8 cellular contexts compared by ENCODE assay signal in genomic region chr16:67244387-67245188, GRCh38. TPM values are rescaled to one million over a fixed set of nuclear protein-coding genes. Genes with fewer than 3 reads are reported as not detected.
DNase-seq lines count a peak whose midpoint lies in the region; ATAC-seq, FAIRE-seq and TF ChIP-seq lines count a peak whose summit lies in the region.

No MANE protein-coding gene starts in this region.

- H3K9me3 ChIP-seq in pancreas = no peaks in the 10 kb centered on the region
- no peaks in the 10 kb centered on the region for H3K9me3 ChIP-seq in transverse colon

- in situ Hi-C loops in transverse colon (cut with MboI; ENCODE audit: low pct_ligation_motif_present in 1 of 4, low pct_unique_long_range_greater_than_20kb in 1 of 4, low sequenced_read_pairs in 3 of 4) = no loop called here

- H3K4me3 ChIP-seq in fibroblast of mammary gland (ENCODE audit: control insufficient read depth, low read depth, low read length) (peak overlapping the region; percentile 89), pancreas (peak overlapping the region in 1 of 4 donors; percentile 1), transverse colon (no peak overlapping the region)

- H3K36me3 ChIP-seq in pancreas = no peaks in the 10 kb centered on the region
- no peaks in the 10 kb centered on the region for H3K36me3 ChIP-seq in transverse colon

- TF ChIP-seq CTCF in GM12872 (IDR thresholded peaks at IDR 0.05; ENCODE audit: insufficient read depth, low read depth, low read length) (peak; percentile 13; the same call in 1 of the 3 replicates), fibroblast of mammary gland (conservative IDR thresholded peaks at IDR 0.05; ENCODE audit: control insufficient read depth, insufficient read depth, low read depth, low read length) (no peak), pancreas (IDR thresholded peaks at IDR 0.05) (no peak), transverse colon (IDR thresholded peaks at IDR 0.05) (no peak)

- ATAC-seq in HG02623 (IDR thresholded peaks at IDR 0.05; ENCODE audit: unreplicated experiment) (peak; percentile 40), pancreas (no peak)

- no peak for TF ChIP-seq EP300 in transverse colon (IDR thresholded peaks at IDR 0.05; ENCODE audit: low read depth)

- no peaks in the 10 kb centered on the region for H3K27me3 ChIP-seq in pancreas
- peaks cover 17% of the 10 kb centered on the region for H3K27me3 ChIP-seq in transverse colon

- no peak for TF ChIP-seq POLR2A in transverse colon (IDR thresholded peaks at IDR 0.05)

- intact Hi-C loops in pancreas (cut with DNase I) = no loop called here
- intact Hi-C loops in transverse colon (cut with DNase I; ENCODE audit: low total_unique reads) = no loop called here

- peaks cover 0 to 30% (median 11%) of the 10 kb centered on the region in 3 donors for H3K4me1 ChIP-seq in pancreas
- peaks cover 43 to 76% (median 69%) of the 10 kb centered on the region in 4 donors for H3K4me1 ChIP-seq in transverse colon

- no peak for FAIRE-seq in pancreas (lab: Jason Lieb, UNC)

- DNase-seq in NOMO-1 (lab: John Stamatoyannopoulos, UW; ENCODE audit: unreplicated experiment in 2 of 2) (peak; percentile 95 to 98), activated T-cell treated with anti-CD3 and anti-CD28 coated beads for 1 hour (ENCODE audit: low read depth) (peak; percentile 61), fibroblast of mammary gland (ENCODE audit: low read depth) (peak; percentile 94), pancreas (peak in 4 of 6 donors; percentile 38 to 65 (median 52)), transverse colon (peak; percentile 76), NCI-H748 treated with DMSO at 0.1 percent for 48 hours (lab: John Stamatoyannopoulos, UW) (no peak)

- WGBS in pancreas, 2 donors = 55 to 76% methylated on average over 5 of the region's 5 CpGs
- WGBS in transverse colon (ENCODE audit: low coverage in 1 of 2), 2 donors = 0 to 20% methylated on average over 1 to 5 of the region's 5 CpGs

- peak overlapping the region in 3 of 4 donors; percentile 16 to 82 (median 70) for H3K27ac ChIP-seq in pancreas
- peak overlapping the region; percentile 94 to 95 (median 94) for H3K27ac ChIP-seq in transverse colon

RNA-seq across cellular contexts. Expression of gene FHOD1, which starts 2.7 kb away (rescaled TPM):
- 10 to 100 TPM in 2 of 6 donors, 1 to 10 TPM in 4; 7.8 to 20.8 (median 8.8) TPM for total RNA-seq in pancreas
- polyA plus RNA-seq in pancreas = 10 to 100 TPM; 34.0 to 41.2 TPM
- 100 to 1,000 TPM in 1 of 4 donors, 10 to 100 TPM in 3; 25.1 to 177 (median 33.6) TPM for total RNA-seq in transverse colon

RNA-seq across cellular contexts. Expression of gene SLC9A5, which starts 4.2 kb away (rescaled TPM):
- total RNA-seq in pancreas (under 1 TPM; 0.22 to 0.69 (median 0.48) TPM), transverse colon (1 to 10 TPM in 3 of 4 donors, under 1 TPM in 1; 0.55 to 4.5 (median 1.5) TPM)
- 1 to 10 TPM; 1.3 to 1.5 TPM for polyA plus RNA-seq in pancreas

RNA-seq across cellular contexts. Expression of gene TMEM208, which starts 17.7 kb away (rescaled TPM):
- 10 to 100 TPM; 19.2 to 31.2 (median 26.0) TPM for total RNA-seq in pancreas
- polyA plus RNA-seq in pancreas = 10 to 100 TPM; 83.4 to 96.6 TPM
- total RNA-seq in transverse colon = 10 to 100 TPM in 3 of 4 donors, not detected in 1; 29.5 to 50.2 (median 39.3) TPM

RNA-seq across cellular contexts. Expression of gene PLEKHG4, which starts 34.7 kb away (rescaled TPM):
- total RNA-seq in pancreas = 1 to 10 TPM; 3.5 to 8.1 (median 5.2) TPM
- 10 to 100 TPM; 17.2 to 28.5 TPM for polyA plus RNA-seq in pancreas
- 10 to 100 TPM in 2 of 4 donors, 1 to 10 TPM in 1, under 1 TPM in 1; 0.80 to 12.2 (median 8.7) TPM for total RNA-seq in transverse colon

RNA-seq across cellular contexts. Expression of gene ELMO3, which starts 45.7 kb away (rescaled TPM):
- total RNA-seq in pancreas = 10 to 100 TPM; 14.6 to 23.7 (median 23.0) TPM
- polyA plus RNA-seq in pancreas = 10 to 100 TPM; 41.0 to 52.4 TPM
- total RNA-seq in transverse colon = 10 to 100 TPM; 61.0 to 91.5 (median 77.7) TPM
